Comparison of ENCODE assay signal across 8 cellular contexts in the genomic region with DNA sequence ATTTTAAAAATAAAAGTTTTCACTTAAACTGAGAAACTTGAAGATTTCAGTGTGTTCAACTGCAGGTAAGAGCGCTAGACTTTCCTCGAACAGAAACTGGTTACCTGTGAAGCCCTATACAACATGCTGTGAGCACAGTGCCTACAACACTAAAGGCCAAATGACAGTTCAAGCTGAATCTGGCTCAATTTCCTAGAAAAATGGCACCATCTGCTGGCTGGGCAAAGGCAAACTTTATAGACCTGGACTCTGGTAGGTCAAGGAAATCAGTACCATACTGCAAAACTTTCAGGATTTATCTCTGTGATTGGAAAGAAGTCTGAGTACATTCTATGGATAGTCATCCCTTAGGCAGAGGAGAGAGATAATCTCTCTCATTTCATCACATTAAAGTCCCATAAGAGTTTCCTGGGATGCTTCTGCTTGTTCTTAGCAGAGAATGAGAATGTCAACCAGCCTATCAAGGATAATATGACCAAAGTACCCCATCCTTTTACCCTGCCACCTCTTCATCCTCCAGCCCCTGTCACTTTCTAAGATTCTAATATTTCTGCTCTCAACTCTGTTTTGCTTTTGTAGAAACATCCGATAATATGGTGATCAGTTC.
DNase-seq lines count a peak whose midpoint lies in the region; ATAC-seq and TF ChIP-seq lines count a peak whose summit lies in the region.

No MANE protein-coding gene starts in this region.

- no peaks in the 10 kb centered on the region for H3K4me1 Mint-ChIP-seq in activated T-cell treated with anti-CD3 and anti-CD28 coated beads, Interleukin-2, amount 50 U/mL, for 24 hours (ENCODE audit: low read depth)

- peaks cover 7% of the 10 kb centered on the region for H3K27me3 Mint-ChIP-seq in activated T-cell treated with anti-CD3 and anti-CD28 coated beads, Interleukin-2, amount 50 U/mL, for 24 hours

- no peak overlapping the region for H3K4me3 Mint-ChIP-seq in activated T-cell treated with anti-CD3 and anti-CD28 coated beads, Interleukin-2, amount 50 U/mL, for 24 hours

- no peaks in the 10 kb centered on the region for H3K36me3 Mint-ChIP-seq in activated T-cell treated with anti-CD3 and anti-CD28 coated beads, Interleukin-2, amount 50 U/mL, for 24 hours (ENCODE audit: low read depth)

- ATAC-seq in GM18519 (IDR thresholded peaks at IDR 0.05; ENCODE audit: low FRiP score, unreplicated experiment) (peak; percentile 71), HG02588 (IDR thresholded peaks at IDR 0.05; ENCODE audit: unreplicated experiment) (no peak), HG03439 (IDR thresholded peaks at IDR 0.05; ENCODE audit: unreplicated experiment) (no peak)

- DNase-seq in AG10803 (ENCODE audit: low read depth), result peak; percentile 61
- peak; percentile 66 for DNase-seq in NCI-H2029 (lab: John Stamatoyannopoulos, UW)
- DNase-seq in anterior cingulate cortex (lab: John Stamatoyannopoulos, UW), result peak in 31 of 58 donors; percentile 2 to 58 (median 21)
- DNase-seq in islet precursor cell, result peak; percentile 72
- no peak for DNase-seq in activated T-cell treated with anti-CD3 and anti-CD28 coated beads, Interleukin-2, amount 50 U/mL, for 24 hours

- no peak overlapping the region for H3K27ac Mint-ChIP-seq in activated T-cell treated with anti-CD3 and anti-CD28 coated beads, Interleukin-2, amount 50 U/mL, for 24 hours

- no peaks in the 10 kb centered on the region for H3K9me3 Mint-ChIP-seq in activated T-cell treated with anti-CD3 and anti-CD28 coated beads, Interleukin-2, amount 50 U/mL, for 24 hours

- H3K4me3 ChIP-seq in AG10803 (ENCODE audit: low read length), result no peak overlapping the region

- TF ChIP-seq CTCF in AG10803 (conservative IDR thresholded peaks at IDR 0.05; ENCODE audit: low read length), result peak; percentile 78
